In genomic region chr1:156456625-156457465, GRCh38 we compare ENCODE assay signal across 1 cellular context.
TF ChIP-seq lines count a peak whose summit lies in the region.

No MANE protein-coding gene starts in this region.

TF ChIP-seq in HepG2, 621 proteins besides CTCF, POLR2A, EP300 and RAD21 (continued from another document):
- TF ChIP-seq ERF (CRISPR knock-in tag; IDR thresholded peaks at IDR 0.05) (peak; percentile 74), ZNF44 (CRISPR knock-in tag; IDR thresholded peaks at IDR 0.05) (0 out of 2 replicates have a peak, but pooled peaks have one; percentile 47), ZNF143 (CRISPR knock-in tag; IDR thresholded peaks at IDR 0.05) (no peak), ZNF652 (CRISPR knock-in tag; IDR thresholded peaks at IDR 0.05; ENCODE audit: borderline replicate concordance, low read depth) (no peak)
